ENCODE assay signal across 1 cellular context in genomic region chr9:105901514-105902109, GRCh38.
TF ChIP-seq lines count a peak whose summit lies in the region.

No MANE protein-coding gene starts in this region.

TF ChIP-seq in H1, 55 proteins besides CTCF, POLR2A, EP300 and RAD21 (continued from another document):
- no peak for TF ChIP-seq ATF2 (IDR thresholded peaks at IDR 0.05; ENCODE audit: low read length)
- no peak for TF ChIP-seq SIRT6 (IDR thresholded peaks at IDR 0.05; ENCODE audit: low read length)
- no peak for TF ChIP-seq POLR2AphosphoS5 (IDR thresholded peaks at IDR 0.05; ENCODE audit: low read depth, low read length)
- no peak for TF ChIP-seq TAF1 (IDR thresholded peaks at IDR 0.05; ENCODE audit: low read depth, low read length)
- TF ChIP-seq TBP (IDR thresholded peaks at IDR 0.05; ENCODE audit: low read depth, low read length), result no peak
- TF ChIP-seq TEAD4 (IDR thresholded peaks at IDR 0.05; ENCODE audit: low read depth, low read length), result peak; percentile 2; the same call in 1 of the 2 replicates
- no peak for TF ChIP-seq POU5F1 (IDR thresholded peaks at IDR 0.05; ENCODE audit: low read depth, low read length)
- TF ChIP-seq JUN (IDR thresholded peaks at IDR 0.05; ENCODE audit: low read depth, low read length), result no peak
- TF ChIP-seq RFX5 (IDR thresholded peaks at IDR 0.05; ENCODE audit: borderline replicate concordance, low read depth, low read length), result no peak
- no peak for TF ChIP-seq EGR1 (IDR thresholded peaks at IDR 0.05; ENCODE audit: borderline replicate concordance, low read depth, low read length)
- TF ChIP-seq MAX (IDR thresholded peaks at IDR 0.05), result peak; percentile 18; the same call in 1 of the 2 replicates
- no peak for TF ChIP-seq CREB1 (IDR thresholded peaks at IDR 0.05)
- TF ChIP-seq HDAC2 (IDR thresholded peaks at IDR 0.05; ENCODE audit: borderline replicate concordance in 1 of 2, low read depth in 2 of 2, low read length in 2 of 2), result no peak
- no peak for TF ChIP-seq NRF1 (IDR thresholded peaks at IDR 0.05; ENCODE audit: low read depth, low read length)
- peak; percentile 71; the same call in 1 of the 2 replicates for TF ChIP-seq CHD2 (IDR thresholded peaks at IDR 0.05; ENCODE audit: low read length)
- TF ChIP-seq ASH2L (IDR thresholded peaks at IDR 0.05; ENCODE audit: low read length), result no peak
- no peak for TF ChIP-seq CBX8 (IDR thresholded peaks at IDR 0.05; ENCODE audit: borderline replicate concordance, low read depth, low read length)
- no peak for TF ChIP-seq SRF (IDR thresholded peaks at IDR 0.05; ENCODE audit: low read depth, low read length)
- TF ChIP-seq EZH2 (IDR thresholded peaks at IDR 0.05; ENCODE audit: low read depth, low read length, severe bottlenecking), result no peak
- TF ChIP-seq SUZ12 (IDR thresholded peaks at IDR 0.05; ENCODE audit: low read length), result no peak
- TF ChIP-seq KDM1A (IDR thresholded peaks at IDR 0.05; ENCODE audit: borderline replicate concordance, low read length), result no peak
- no peak for TF ChIP-seq SP4 (IDR thresholded peaks at IDR 0.05; ENCODE audit: low read length)
- TF ChIP-seq KDM4A (IDR thresholded peaks at IDR 0.05; ENCODE audit: low read depth, low read length, severe bottlenecking), result no peak
- TF ChIP-seq CBX5 (IDR thresholded peaks at IDR 0.05; ENCODE audit: low read depth, low read length), result no peak
- no peak for TF ChIP-seq E2F6 (IDR thresholded peaks at IDR 0.05)
